8 cellular contexts compared by ENCODE assay signal in the genomic region with DNA sequence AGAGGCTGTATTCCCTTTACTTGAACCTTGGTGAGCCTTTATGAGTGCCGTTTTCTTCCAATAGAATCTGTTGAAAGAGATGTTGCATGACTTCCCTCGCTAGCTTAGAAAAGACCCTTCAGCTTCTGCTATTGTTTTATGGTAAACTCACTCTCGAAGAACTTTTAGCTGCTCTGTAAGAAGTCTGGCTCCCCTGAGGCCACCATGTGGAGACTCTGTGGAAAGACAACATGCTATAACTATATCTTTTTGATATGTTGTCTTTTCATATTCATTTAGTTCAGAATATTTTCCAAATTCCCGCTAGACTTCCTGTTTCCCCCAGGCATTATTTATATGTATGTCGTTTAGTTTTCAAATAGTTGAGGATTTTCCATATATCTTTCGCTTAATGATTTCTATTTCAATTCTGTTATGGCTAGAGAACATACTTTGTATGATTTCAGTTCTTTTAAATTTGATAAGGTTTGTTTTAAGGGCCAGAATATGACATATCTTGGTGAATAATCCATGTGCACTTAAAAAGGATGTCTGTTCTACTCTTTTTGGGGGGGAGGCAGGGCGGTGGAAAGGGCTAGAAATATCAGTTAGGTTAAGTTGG.
DNase-seq lines count a peak whose midpoint lies in the region; ATAC-seq and TF ChIP-seq lines count a peak whose summit lies in the region.

No MANE protein-coding gene starts in this region.

- no peaks in the 10 kb centered on the region for H3K27me3 Mint-ChIP-seq in activated B cell treated with CpG ODN at 0.5 μM for 24 hours

- H3K27me3 ChIP-seq in prostate gland (replicated peaks; ENCODE audit: insufficient read depth) (no peaks in the 10 kb centered on the region), aorta (ENCODE audit: control insufficient read depth in 1 of 2, insufficient read depth in 2 of 2, low read length in 1 of 2) (no peaks in the 10 kb centered on the region)

- DNase-seq in activated CD8-positive, alpha-beta memory T cell treated with anti-CD3 and anti-CD28 coated beads, Interleukin-2, amount 50 U/mL, for 1 hour (ENCODE audit: extremely low read depth) = peak; percentile 3
- DNase-seq in activated CD8-positive, alpha-beta memory T cell treated with anti-CD3 and anti-CD28 coated beads, Interleukin-2, amount 50 U/mL, for 48 hours = no peak
- peak; percentile 72 to 78 for DNase-seq in Kasumi-1 (lab: John Stamatoyannopoulos, UW)
- no peak for DNase-seq in activated B cell treated with CpG ODN at 0.5 μM for 24 hours
- peak; percentile 70 for DNase-seq in fibroblast of the aortic adventitia (ENCODE audit: low read depth)
- no peak for DNase-seq in prostate gland (ENCODE audit: low spot score)
- DNase-seq in aorta = no peak

- H3K9me3 Mint-ChIP-seq in activated B cell treated with CpG ODN at 0.5 μM for 24 hours = no peaks in the 10 kb centered on the region

- H3K4me3 ChIP-seq in fibroblast of the aortic adventitia (ENCODE audit: low read depth, low read length) (no peak overlapping the region), prostate gland (no peak overlapping the region), aorta (ENCODE audit: low read length in 2 of 2) (no peak overlapping the region)

- H3K27ac Mint-ChIP-seq in activated B cell treated with CpG ODN at 0.5 μM for 24 hours = no peak overlapping the region

- TF ChIP-seq POLR2A in prostate gland (IDR thresholded peaks at IDR 0.05) = no peak

- intact Hi-C loops in activated B cell treated with CpG ODN at 0.5 μM for 24 hours (cut with micrococcal nuclease) (no loop called here), prostate gland (cut with DNase I) (loop anchor here (5.0 kb wide), 1 partner anchor 67 kb away; the partner anchor contains the start of gene PTPN4), aorta (cut with DNase I) (loop anchor here (5.0 kb wide), 2 partner anchors 67 to 72 kb away; partner anchors contain the start of gene PTPN4 (in 1 of the 2))

- H3K4me1 ChIP-seq in prostate gland (replicated peaks) = no peaks in the 10 kb centered on the region
- peaks cover 0 to 2% of the 10 kb centered on the region in 2 donors for H3K4me1 ChIP-seq in aorta (ENCODE audit: control insufficient read depth in 1 of 2, insufficient read depth in 2 of 2, low read length in 2 of 2)

- H3K36me3 ChIP-seq in prostate gland (no peaks in the 10 kb centered on the region), aorta (ENCODE audit: control insufficient read depth in 1 of 2, insufficient read depth in 2 of 2, low read length in 1 of 2) (no peaks in the 10 kb centered on the region)

- no peak overlapping the region for H3K4me3 Mint-ChIP-seq in activated B cell treated with CpG ODN at 0.5 μM for 24 hours

- CTCF ChIA-PET in activated B cell treated with CpG ODN at 0.5 μM for 24 hours (lab: Charles Lee) = interaction anchor here (0.6 to 2.3 kb wide), 9 partner anchors 9 to 353 kb away, joined by 3 to 17 read pairs (median 4); partner anchors contain the start of gene PTPN4

- H3K36me3 Mint-ChIP-seq in activated B cell treated with CpG ODN at 0.5 μM for 24 hours (ENCODE audit: low read depth) = peaks cover 16% of the 10 kb centered on the region

- no peaks in the 10 kb centered on the region for H3K9me3 ChIP-seq in prostate gland
- H3K9me3 ChIP-seq in aorta (ENCODE audit: control insufficient read depth, low read length) = no peaks in the 10 kb centered on the region

- H3K27ac ChIP-seq in prostate gland = no peak overlapping the region
- no peak overlapping the region for H3K27ac ChIP-seq in aorta (ENCODE audit: low read depth in 1 of 2, low read length in 2 of 2)

- peaks cover 8% of the 10 kb centered on the region for H3K4me1 Mint-ChIP-seq in activated B cell treated with CpG ODN at 0.5 μM for 24 hours

- POLR2A ChIA-PET in activated B cell treated with CpG ODN at 0.5 μM for 24 hours (lab: Charles Lee) = interaction anchor here (0.6 kb wide), 1 partner anchor 15 kb away, joined by 4 read pairs; no protein-coding TSS in a partner anchor

- WGBS in prostate gland = 71% methylated on average over 7 of the region's 7 CpGs
- WGBS in aorta, 2 donors = 27 to 32% methylated on average over 7 of the region's 7 CpGs

- peak; percentile 49 for ATAC-seq in activated B cell treated with CpG ODN at 0.5 μM for 24 hours (ENCODE audit: low read depth)
- ATAC-seq in aorta (ENCODE audit: low FRiP score) = no peak
- ATAC-seq in HG03571 (IDR thresholded peaks at IDR 0.05; ENCODE audit: unreplicated experiment) = no peak

- TF ChIP-seq CTCF in activated B cell treated with CpG ODN at 0.5 μM for 24 hours (IDR thresholded peaks at IDR 0.05) = no peak
- peak; percentile 83 for TF ChIP-seq CTCF in fibroblast of the aortic adventitia (IDR thresholded peaks at IDR 0.05; ENCODE audit: insufficient read depth, low read length)
- peak in 3 of 4 experiments; percentile 25 to 52 (median 50) for TF ChIP-seq CTCF in prostate gland (IDR thresholded peaks at IDR 0.05)

Comparison
In these comparisons a context has a peak if more than half of its experiments do, and no peak if none do; other contexts are left out.
1. DNase-seq: peak in activated CD8-positive, alpha-beta memory T cell treated with anti-CD3 and anti-CD28 coated beads, Interleukin-2, amount 50 U/mL, for 1 hour (single experiment), Kasumi-1 (2 of 2) and fibroblast of the aortic adventitia (single experiment); none in activated CD8-positive, alpha-beta memory T cell treated with anti-CD3 and anti-CD28 coated beads, Interleukin-2, amount 50 U/mL, for 48 hours (single experiment), activated B cell treated with CpG ODN at 0.5 μM for 24 hours (single experiment), prostate gland (single experiment) and aorta (0 of 2).